8 cellular contexts compared by ENCODE assay signal in the genomic region with DNA sequence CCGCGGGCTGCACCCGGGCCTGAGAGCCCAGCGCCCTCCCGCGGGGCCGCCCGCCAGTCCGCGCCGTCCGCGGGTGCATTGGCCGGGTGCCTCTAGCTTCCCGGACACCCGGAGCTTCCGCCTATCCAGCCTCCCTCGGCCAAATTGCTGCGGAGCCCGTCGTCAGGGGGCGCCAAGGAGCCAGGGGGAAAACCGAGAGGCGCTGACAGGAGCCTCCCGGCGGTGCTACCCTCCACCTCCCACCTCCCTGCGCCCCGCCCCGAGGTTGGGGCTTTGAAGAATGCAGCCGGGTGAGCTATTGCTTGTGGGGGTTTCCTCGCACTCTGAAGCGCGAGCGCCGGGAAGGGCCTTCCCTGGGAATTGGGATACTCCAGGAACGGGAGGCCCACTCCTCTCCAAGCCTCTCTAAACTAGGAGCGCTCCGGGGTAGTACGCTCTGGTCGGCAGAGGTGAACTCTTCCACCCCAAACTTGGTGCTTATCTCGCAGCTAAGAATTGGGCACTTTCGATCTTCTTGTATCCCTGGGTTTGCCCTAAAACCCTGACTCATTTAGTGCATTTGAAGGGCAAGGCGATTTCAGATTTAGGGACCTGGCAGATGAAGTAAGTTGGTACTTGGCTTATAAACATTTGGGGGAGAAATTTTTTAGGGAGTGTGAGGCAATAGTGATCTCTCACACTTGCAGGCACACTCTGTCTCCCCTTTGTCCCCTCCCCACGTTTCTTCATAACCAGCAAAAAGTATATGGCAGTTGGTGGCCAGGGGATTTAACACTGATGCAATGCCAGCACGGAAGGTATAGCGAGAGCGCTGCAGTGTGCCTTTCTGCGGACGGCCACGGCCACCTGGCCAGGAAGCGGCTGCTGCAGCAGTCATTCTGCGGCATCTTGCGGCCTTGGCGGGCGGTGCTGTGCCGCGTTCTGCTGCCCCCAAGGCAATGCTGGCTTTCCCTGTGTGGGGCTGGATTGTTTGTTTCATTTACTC. TPM values are rescaled to one million over a fixed set of nuclear protein-coding genes. Genes with fewer than 3 reads are reported as not detected.
DNase-seq lines count a peak whose midpoint lies in the region; ATAC-seq and TF ChIP-seq lines count a peak whose summit lies in the region.

No MANE protein-coding gene starts in this region.

- DNase-seq in NCI-H345 treated with DMSO at 0.1 percent for 48 hours (lab: John Stamatoyannopoulos, UW; ENCODE audit: unreplicated experiment): peak; percentile 61
- peak; percentile 83 for DNase-seq in activated CD4-positive, alpha-beta T cell treated with anti-CD3 and anti-CD28 coated beads for 48 hours
- peak; percentile 2 for DNase-seq in effector CD4-positive, alpha-beta T cell
- DNase-seq in lung (ENCODE audit: low spot score): peak; percentile 79
- DNase-seq in stimulated activated CD8-positive, alpha-beta memory T cell treated with anti-CD3 and anti-CD28 coated beads, Interleukin-12 subunit alpha, Interleukin-12 subunit beta, amount 100 ng/mL, for 1 hour (ENCODE audit: low read depth): peak; percentile 21

- TF ChIP-seq CTCF in lung (IDR thresholded peaks at IDR 0.05; ENCODE audit: control extremely low read depth, extremely low read depth): no peak

- peaks cover 3 to 25% (median 20%) of the 10 kb centered on the region in 10 experiments; a peak in 15 of 20 replicates for H3K4me1 ChIP-seq in BLaER1 treated with 17β-estradiol and CSF1 and Interleukin-3, amounts not matched to agents 10 nM and 100 nM
- H3K4me1 ChIP-seq in lung (ENCODE audit: control insufficient read depth in 2 of 2, insufficient read depth in 2 of 2, low read length in 2 of 2): peaks cover 0 to 5% of the 10 kb centered on the region in 2 donors

- H3K9ac ChIP-seq in BLaER1 treated with 17β-estradiol and CSF1 and Interleukin-3, amounts not matched to agents 10 nM and 100 nM: peak overlapping the region; percentile 53 to 89 (median 79); a peak in 21 of 22 replicates

- peak overlapping the region; percentile 83 to 95 (median 89) for H3K4me2 ChIP-seq in BLaER1 treated with 17β-estradiol and CSF1 and Interleukin-3, amounts not matched to agents 10 nM and 100 nM

- no peaks in the 10 kb centered on the region for H4K20me1 ChIP-seq in BLaER1 treated with 17β-estradiol and CSF1 and Interleukin-3, amounts not matched to agents 10 nM and 100 nM

- peaks cover 17 to 21% (median 19%) of the 10 kb centered on the region in 11 experiments for H3K27me3 ChIP-seq in BLaER1 treated with 17β-estradiol and CSF1 and Interleukin-3, amounts not matched to agents 10 nM and 100 nM
- no peaks in the 10 kb centered on the region for H3K27me3 ChIP-seq in lung (ENCODE audit: control insufficient read depth, insufficient read depth)

- no peaks in the 10 kb centered on the region; a peak in 2 of 22 replicates for H3K36me3 ChIP-seq in BLaER1 treated with 17β-estradiol and CSF1 and Interleukin-3, amounts not matched to agents 10 nM and 100 nM
- no peaks in the 10 kb centered on the region for H3K36me3 ChIP-seq in lung (ENCODE audit: control insufficient read depth in 2 of 2, insufficient read depth in 2 of 2, low read length in 2 of 2)

- in situ Hi-C loops in GM18951 (cut with MboI; ENCODE audit: low sequenced_read_pairs, unreplicated experiment): loop anchor here (10.0 kb wide), 1 partner anchor 51 kb away; no protein-coding TSS in a partner anchor

- H3K9me3 ChIP-seq in BLaER1 treated with 17β-estradiol and CSF1 and Interleukin-3, amounts not matched to agents 10 nM and 100 nM (replicated peaks in 1 of 11): no peaks in the 10 kb centered on the region
- no peaks in the 10 kb centered on the region for H3K9me3 ChIP-seq in lung (ENCODE audit: control insufficient read depth in 2 of 2, insufficient read depth in 1 of 2, low read length in 1 of 2)

- peak; percentile 53 for TF ChIP-seq POLR2A in GM18951 (IDR thresholded peaks at IDR 0.05; ENCODE audit: extremely low read depth, insufficient read depth, insufficient read length)

- H3K27ac ChIP-seq in BLaER1 treated with 17β-estradiol and CSF1 and Interleukin-3, amounts not matched to agents 10 nM and 100 nM: peak overlapping the region in 10 of 11 experiments; percentile 32 to 94 (median 75); a peak in 18 of 22 replicates
- H3K27ac ChIP-seq in lung (ENCODE audit: low read depth in 1 of 2, low read length in 1 of 2): no peak overlapping the region

- ATAC-seq in HG03159 (IDR thresholded peaks at IDR 0.05; ENCODE audit: unreplicated experiment) (peak; percentile 55), lung (ENCODE audit: insufficient read depth, low FRiP score) (peak; percentile 87)

- peak overlapping the region; percentile 71 to 77 (median 74) for H3K4me3 ChIP-seq in BLaER1 treated with 17β-estradiol and CSF1 and Interleukin-3, amounts not matched to agents 10 nM and 100 nM
- H3K4me3 ChIP-seq in lung: peak overlapping the region; percentile 57

- WGBS in lung, 2 donors: 0 to 2% methylated on average over 54 to 57 of the region's 57 CpGs

RNA-seq across cellular contexts. Expression of a gene that starts 0.6 kb away (rescaled TPM):
- total RNA-seq in lung: under 1 TPM; 0.63 to 0.95 TPM
- polyA plus RNA-seq in lung: under 1 TPM; 0.23 to 0.39 TPM

Comparison
In these comparisons a context has a peak if more than half of its experiments do, and no peak if none do; other contexts are left out.
1. H3K27ac ChIP-seq: peak in BLaER1 treated with 17β-estradiol and CSF1 and Interleukin-3, amounts not matched to agents 10 nM and 100 nM (10 of 11); none in lung (0 of 2).
2. DNase-seq: peak in every context shown above with its lines; median percentile 83 in activated CD4-positive, alpha-beta T cell treated with anti-CD3 and anti-CD28 coated beads for 48 hours; 79 in lung; 61 in NCI-H345 treated with DMSO at 0.1 percent for 48 hours; 21 in stimulated activated CD8-positive, alpha-beta memory T cell treated with anti-CD3 and anti-CD28 coated beads, Interleukin-12 subunit alpha, Interleukin-12 subunit beta, amount 100 ng/mL, for 1 hour; 2 in effector CD4-positive, alpha-beta T cell.